8 cellular contexts compared by ENCODE assay signal in genomic region chr10:72274213-72274729, GRCh38.
DNase-seq lines count a peak whose midpoint lies in the region; ATAC-seq and TF ChIP-seq lines count a peak whose summit lies in the region.

No MANE protein-coding gene starts in this region.

- no peak for ATAC-seq in HG03095 (IDR thresholded peaks at IDR 0.05; ENCODE audit: unreplicated experiment)

- H3K36me3 ChIP-seq in SK-N-MC (ENCODE audit: insufficient read depth, low read length) = peaks cover 14% of the 10 kb centered on the region
- H3K36me3 ChIP-seq in parathyroid adenoma (ENCODE audit: control insufficient read depth, insufficient read depth, low read length) = no peaks in the 10 kb centered on the region

- H3K4me3 ChIP-seq in SK-N-MC (peak overlapping the region; percentile 83), fibroblast of pulmonary artery (replicated peaks; ENCODE audit: low read depth, low read length) (peak overlapping the region; percentile 100), parathyroid adenoma (ENCODE audit: low read depth, low read length) (peak overlapping the region; percentile 79)

- TF ChIP-seq CTCF in fibroblast of pulmonary artery (IDR thresholded peaks at IDR 0.05; ENCODE audit: low read length, missing control alignments) (no peak), parathyroid adenoma (IDR thresholded peaks at IDR 0.05) (no peak)

- H3K4me2 ChIP-seq in parathyroid adenoma (ENCODE audit: low read length) = peak overlapping the region; percentile 85

- peak overlapping the region; percentile 84 for H3K9ac ChIP-seq in SK-N-MC (ENCODE audit: insufficient read length)
- H3K9ac ChIP-seq in parathyroid adenoma = peak overlapping the region; percentile 84

- peak; percentile 80 for DNase-seq in activated CD8-positive, alpha-beta memory T cell treated with anti-CD3 and anti-CD28 coated beads, Interleukin-2, amount 50 U/mL, for 48 hours
- no peak for DNase-seq in activated CD8-positive, alpha-beta memory T cell treated with anti-CD3 and anti-CD28 coated beads for 24 hours
- DNase-seq in SK-N-MC (ENCODE audit: low read depth, low spot score) = no peak
- no peak for DNase-seq in fibroblast of pulmonary artery (ENCODE audit: low read depth)
- no peak for DNase-seq in globus pallidus (ENCODE audit: low spot score)
- no peak for DNase-seq in SIG-M5 treated with dmso at 0.1 percent for 504 hours (lab: John Stamatoyannopoulos, UW; ENCODE audit: unreplicated experiment)

- H3K27ac ChIP-seq in SK-N-MC = no peak overlapping the region
- H3K27ac ChIP-seq in parathyroid adenoma = peak overlapping the region; percentile 99

- H2AFZ ChIP-seq in parathyroid adenoma = peak overlapping the region; percentile 69

- no peaks in the 10 kb centered on the region for H3K9me3 ChIP-seq in SK-N-MC (ENCODE audit: low read depth, low read length)
- no peaks in the 10 kb centered on the region for H3K9me3 ChIP-seq in parathyroid adenoma (ENCODE audit: control insufficient read depth, low read length)

- peaks cover 8% of the 10 kb centered on the region for H3K79me2 ChIP-seq in parathyroid adenoma

- no peaks in the 10 kb centered on the region for H3K27me3 ChIP-seq in parathyroid adenoma (ENCODE audit: control insufficient read depth, insufficient read depth, low read length)

- peaks cover 21% of the 10 kb centered on the region for H3K4me1 ChIP-seq in parathyroid adenoma
